In genomic region chr11:71251159-71251721, GRCh38 we compare ENCODE assay signal across 10 cellular contexts. TPM values are rescaled to one million over a fixed set of nuclear protein-coding genes. Genes with fewer than 3 reads are reported as not detected.
DNase-seq lines count a peak whose midpoint lies in the region; ATAC-seq, FAIRE-seq and TF ChIP-seq lines count a peak whose summit lies in the region.
"Had no signal": no experiment of that assay in that cellular context is flagged by ENCODE, and none has a peak within 500 bp of the region (broad histone marks: within the 10 kb centered on the region; RNA-seq: fewer than 3 reads in every experiment).

No MANE protein-coding gene starts in this region.

- H3K27ac Mint-ChIP-seq in WTC11: no peak overlapping the region

- intact Hi-C loops in stomach (cut with DNase I; ENCODE audit: low total_unique reads): no loop called here

- H3K4me1 ChIP-seq in keratinocyte (ENCODE audit: control insufficient read depth, extremely low read depth, insufficient read depth, low read length): peaks cover 4% of the 10 kb centered on the region
- peaks cover 30 to 83% (median 72%) of the 10 kb centered on the region in 4 donors for H3K4me1 ChIP-seq in stomach

- WGBS in stomach, 5 donors: 1 to 4% (median 1%) methylated on average over 14 to 63 of the region's 63 CpGs; no CpG with 5 or more reads in 1 of the 5 donors

- no peak for TF ChIP-seq CTCF in WTC11 (IDR thresholded peaks at IDR 0.05)
- TF ChIP-seq CTCF in keratinocyte (optimal IDR thresholded peaks at IDR 0.05 in 1 of 3, IDR thresholded peaks at IDR 0.05 in 1 of 3, conservative IDR thresholded peaks at IDR 0.05 in 1 of 3; ENCODE audit: extremely low read depth in 1 of 3, insufficient read depth in 2 of 3, low read length in 3 of 3): no peak
- TF ChIP-seq CTCF in stomach (IDR thresholded peaks at IDR 0.05): no peak

- H3K9ac ChIP-seq in keratinocyte (ENCODE audit: control insufficient read depth, extremely low read depth, insufficient read depth, low read length): no peak overlapping the region

- FAIRE-seq in keratinocyte (lab: Jason Lieb, UNC): no peak

- no peak for TF ChIP-seq EP300 in stomach (IDR thresholded peaks at IDR 0.05)

- no peaks in the 10 kb centered on the region; the same call in 1 of the 2 replicates for H3K27me3 Mint-ChIP-seq in WTC11 (ENCODE audit: low read depth)

- no peaks in the 10 kb centered on the region for H3K9me1 ChIP-seq in keratinocyte (ENCODE audit: control insufficient read depth, extremely low read depth, insufficient read depth, low read length)

- H2AFZ ChIP-seq in keratinocyte (ENCODE audit: control insufficient read depth, low read length): no peak overlapping the region

- H3K79me2 ChIP-seq in keratinocyte (ENCODE audit: control insufficient read depth, insufficient read depth, low read length): no peaks in the 10 kb centered on the region

- no peaks in the 10 kb centered on the region for H3K36me3 ChIP-seq in keratinocyte (ENCODE audit: control insufficient read depth in 2 of 2, extremely low read depth in 1 of 2, insufficient read depth in 2 of 2, low read length in 2 of 2)
- no peaks in the 10 kb centered on the region for H3K36me3 ChIP-seq in stomach

- no peaks in the 10 kb centered on the region for H3K36me3 Mint-ChIP-seq in WTC11

- H3K9me3 Mint-ChIP-seq in WTC11: no peaks in the 10 kb centered on the region

- DNase-seq in NCI-H1417 (lab: John Stamatoyannopoulos, UW) (peak in 2 of 3 experiments; percentile 75 to 85), NCI-H1417 treated with DMSO at 0.1 percent for 48 hours (lab: John Stamatoyannopoulos, UW) (no peak), WTC11 (ENCODE audit: low spot score) (no peak), keratinocyte (ENCODE audit: low read depth, low spot score) (no peak), stomach (peak; percentile 54)
- DNase-seq: activated gamma-delta T cell treated with Interleukin-2 at 50 U/mL for 16 hours, NCI-H446 had no signal

- no peak for TF ChIP-seq POLR2A in stomach (IDR thresholded peaks at IDR 0.05)

- H3K4me3 ChIP-seq in keratinocyte (ENCODE audit: control insufficient read depth in 2 of 3, extremely low read depth in 1 of 3, insufficient read depth in 2 of 3, low read depth in 1 of 3, low read length in 3 of 3) (peak overlapping the region; percentile 58 to 73 (median 67)), stomach (peak overlapping the region; percentile 52 to 71 (median 60))

- peak overlapping the region; percentile 73 for H3K4me3 Mint-ChIP-seq in WTC11

- POLR2A ChIA-PET in WTC11 (lab: Charles Lee): interaction anchor here (0.6 kb wide), 1 partner anchor 25 kb away, joined by 5 read pairs; no protein-coding TSS in a partner anchor

- CTCF ChIA-PET in WTC11 (lab: Charles Lee): interaction anchor here (0.6 to 4.8 kb wide), 19 partner anchors 8 to 168 kb away, joined by 3 to 84 read pairs (median 4); no protein-coding TSS in a partner anchor

- peaks cover 76% of the 10 kb centered on the region for H3K4me1 Mint-ChIP-seq in WTC11

- H3K9me3 ChIP-seq in keratinocyte (ENCODE audit: control insufficient read depth, low read depth, low read length): no peaks in the 10 kb centered on the region
- no peaks in the 10 kb centered on the region for H3K9me3 ChIP-seq in stomach

- H3K27ac ChIP-seq in keratinocyte (ENCODE audit: control insufficient read depth, insufficient read depth, low read length) (no peak overlapping the region), stomach (peak overlapping the region; percentile 89 to 92 (median 89))

- peak overlapping the region; percentile 90 for H3K4me2 ChIP-seq in keratinocyte (ENCODE audit: control insufficient read depth, extremely low read depth, insufficient read depth, low read depth, low read length)

- H4K20me1 ChIP-seq in keratinocyte (ENCODE audit: control insufficient read depth, extremely low read depth, insufficient read depth, low read length): no peaks in the 10 kb centered on the region

- H3K27me3 ChIP-seq in keratinocyte (ENCODE audit: control insufficient read depth, extremely low read depth, insufficient read depth, low read length) (peaks cover 32% of the 10 kb centered on the region), stomach (peaks cover 0 to 90% (median 21%) of the 10 kb centered on the region in 3 donors)

- dilution Hi-C loops in keratinocyte (cut with MboI; ENCODE audit: extremely low pct_ligation_motif_present, low sequenced_read_pairs): no loop called here

- ATAC-seq in WTC11 (no peak), GM21717 (IDR thresholded peaks at IDR 0.05; ENCODE audit: unreplicated experiment) (no peak), GM21619 (IDR thresholded peaks at IDR 0.05; ENCODE audit: unreplicated experiment) (no peak), GM21447 (IDR thresholded peaks at IDR 0.05; ENCODE audit: unreplicated experiment) (no peak)

TF ChIP-seq in WTC11, 78 proteins besides CTCF, POLR2A, EP300 and RAD21:
- TF ChIP-seq AR (CRISPR knock-in tag; IDR thresholded peaks at IDR 0.05) (no peak), RELA (CRISPR knock-in tag; IDR thresholded peaks at IDR 0.05; ENCODE audit: borderline replicate concordance) (0 out of 2 replicates have a peak, but pooled peaks have one; percentile 29)

RNA-seq across cellular contexts. Expression of gene SHANK2, which starts 1.1 kb away (rescaled TPM):
- 57.5 to 69.3 TPM (median 64.8 TPM) in 3 replicates for total RNA-seq in WTC11 (2021)
- 0.22 to 0.57 TPM (median 0.41 TPM) in 3 replicates for polyA plus RNA-seq in keratinocyte
- polyA plus RNA-seq in keratinocyte (2011; ENCODE audit: low read depth): 0.87 TPM
- 0.44 and 0.45 TPM in 2 replicates for polyA plus RNA-seq in keratinocyte (2011; cell fraction: cytosol; rRNA removed)
- 2.0 and 2.4 TPM in 2 replicates for polyA plus RNA-seq in keratinocyte (2011; cell fraction: nucleus; rRNA removed)
- 0.73 and 1.1 TPM in 2 replicates for polyA plus RNA-seq in keratinocyte (2012; ENCODE audit: low replicate concordance)
- polyA minus RNA-seq in keratinocyte: 2.3 to 4.3 TPM (median 3.3 TPM) in 3 replicates
- polyA minus RNA-seq in keratinocyte (2011; cell fraction: cytosol; rRNA and poly(A)+ RNA removed): 4.0 TPM
- 5.6 and 7.8 TPM in 2 replicates for polyA minus RNA-seq in keratinocyte (2011; cell fraction: nucleus; rRNA and poly(A)+ RNA removed)
- 100 to 1,000 TPM in 1 of 5 donors, 10 to 100 TPM in 4; 15.4 to 126 (median 88.6) TPM for total RNA-seq in stomach
- polyA plus RNA-seq in stomach: 1 to 10 TPM; 1.6 to 6.2 (median 2.1) TPM

Comparison
In these comparisons a context has a peak if more than half of its experiments do, and no peak if none do; other contexts are left out.
1. DNase-seq: peak in NCI-H1417 (2 of 3) and stomach (single experiment); none in NCI-H1417 treated with DMSO at 0.1 percent for 48 hours (single experiment), WTC11 (single experiment) and keratinocyte (single experiment).